In the genomic region with DNA sequence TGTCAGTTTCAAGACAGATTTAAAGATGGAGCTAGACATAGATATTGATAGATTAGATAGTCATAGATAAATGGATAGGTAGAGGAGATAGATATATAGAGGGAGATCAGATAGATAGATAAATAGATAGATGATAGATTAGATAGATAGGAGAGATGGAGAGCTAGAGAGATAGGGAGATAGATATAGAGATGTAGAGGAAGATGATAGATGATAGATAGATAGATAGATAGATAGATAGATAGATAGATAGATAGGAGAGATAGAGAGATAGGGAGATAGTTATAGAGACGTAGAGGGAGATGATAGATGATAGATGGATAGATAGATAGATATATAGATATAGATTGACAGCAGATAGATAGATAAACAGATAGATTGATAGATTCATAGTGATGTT, we compare ENCODE assay signal across 35 cellular contexts.
"Had no signal": no experiment of that assay in that cellular context is flagged by ENCODE, and none has a peak within 500 bp of the region (broad histone marks: within the 10 kb centered on the region; RNA-seq: fewer than 3 reads in every experiment).

No MANE protein-coding gene starts in this region.

- H3K9me3 ChIP-seq: MG63 had no signal

- DNase-seq: Karpas-422, Kasumi-1, MG63, MM.1S, MV-4-11, NCI-H1048, NCI-H1092, NCI-H1092 treated with DMSO at 0.1 percent for 48 hours, NCI-H1105, NCI-H1105 treated with DMSO at 0.1 percent for 48 hours, NCI-H1417, NCI-H1417 treated with DMSO at 0.1 percent for 48 hours, NCI-H1436, NCI-H1436 treated with DMSO at 0.1 percent for 48 hours, NCI-H146, NCI-H1694, NCI-H1694 treated with DMSO at 0.1 percent for 48 hours, NCI-H187, NCI-H187 treated with DMSO at 0.1 percent for 48 hours, NCI-H1930, NCI-H2029, NCI-H2029 treated with DMSO at 0.1 percent for 48 hours, NCI-H2081, NCI-H2081 treated with DMSO at 0.1 percent for 48 hours, NCI-H2107, NCI-H2171, NCI-H2171 treated with DMSO at 0.1 percent for 48 hours, NCI-H2227 treated with DMSO at 0.1 percent for 48 hours, NCI-H226, NCI-H345, NCI-H446, NCI-H446 treated with DMSO at 0.1 percent for 48 hours, NCI-H510A, NCI-H510A treated with DMSO at 0.1 percent for 48 hours, NCI-H524 treated with DMSO at 0.1 percent for 48 hours had no signal

- H3K27me3 ChIP-seq: MG63 had no signal

- H3K36me3 ChIP-seq: MG63 had no signal

- H3K4me3 ChIP-seq: MG63 had no signal
